19 cellular contexts compared by ENCODE assay signal in the genomic region with DNA sequence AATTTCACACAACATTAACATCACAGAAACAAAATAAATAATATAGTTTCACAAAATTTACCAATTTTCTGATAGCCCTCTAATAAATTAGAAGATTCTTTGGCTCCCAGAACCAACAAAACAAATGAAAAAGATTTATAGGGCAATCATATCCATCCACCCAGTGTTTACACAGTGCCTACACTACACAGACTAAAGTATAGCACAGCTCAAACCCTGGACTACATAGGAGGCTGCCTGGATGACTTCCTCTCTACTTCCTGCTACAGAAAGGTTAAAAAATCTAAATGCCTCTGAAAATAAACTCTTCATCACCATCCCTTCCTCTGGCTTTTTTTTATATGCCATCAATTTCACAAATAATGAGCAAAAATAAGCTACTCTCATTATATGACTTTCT. TPM values are rescaled to one million over a fixed set of nuclear protein-coding genes. Genes with fewer than 3 reads are reported as not detected.
DNase-seq lines count a peak whose midpoint lies in the region; ATAC-seq and TF ChIP-seq lines count a peak whose summit lies in the region.
"Had no signal": no experiment of that assay in that cellular context is flagged by ENCODE, and none has a peak within 500 bp of the region (broad histone marks: within the 10 kb centered on the region; RNA-seq: fewer than 3 reads in every experiment).

No MANE protein-coding gene starts in this region.

- ATAC-seq in left colon: peak; percentile 95
- ATAC-seq: CD8-positive, alpha-beta T cell; GM12878; GM23338; HCT116 had no signal

- TF ChIP-seq EP300 in sigmoid colon (IDR thresholded peaks at IDR 0.05): no peak

- H3K36me3 ChIP-seq in BLaER1: no peaks in the 10 kb centered on the region
- no peaks in the 10 kb centered on the region for H3K36me3 ChIP-seq in OCI-LY7 (ENCODE audit: insufficient read depth, low read length)
- no peaks in the 10 kb centered on the region for H3K36me3 ChIP-seq in neutrophil
- H3K36me3 ChIP-seq in WERI-Rb-1: no peaks in the 10 kb centered on the region
- H3K36me3 ChIP-seq in sigmoid colon: no peaks in the 10 kb centered on the region

- no peak overlapping the region for H3K27ac ChIP-seq in BLaER1
- H3K27ac ChIP-seq in OCI-LY7 (ENCODE audit: low read depth, low read length, poor library complexity, severe bottlenecking): no peak overlapping the region
- H3K27ac ChIP-seq in neutrophil: peak overlapping the region; percentile 11
- no peak overlapping the region for H3K27ac ChIP-seq in WERI-Rb-1
- H3K27ac ChIP-seq in sigmoid colon: no peak overlapping the region
- H3K27ac ChIP-seq: C4-2B had no signal

- CTCF ChIA-PET in OCI-LY7 (lab: Charles Lee; ENCODE audit: unreplicated experiment): no interaction called here

- POLR2A ChIA-PET in OCI-LY7 (lab: Charles Lee): interaction anchor here (0.5 to 1.4 kb wide), 7 partner anchors 8 to 92 kb away, joined by 3 to 14 read pairs (median 4); no protein-coding TSS in a partner anchor

- no peak overlapping the region for H2AFZ ChIP-seq in OCI-LY7 (ENCODE audit: low read length)
- H2AFZ ChIP-seq: GM23338 had no signal

- TF ChIP-seq CTCF in OCI-LY7 (conservative IDR thresholded peaks at IDR 0.05; ENCODE audit: low read length) (no peak), neutrophil (IDR thresholded peaks at IDR 0.05) (no peak), WERI-Rb-1 (IDR thresholded peaks at IDR 0.05; ENCODE audit: low read depth, low read length) (no peak), sigmoid colon (IDR thresholded peaks at IDR 0.05) (no peak)

- H3K9me3 ChIP-seq in BLaER1 (no peaks in the 10 kb centered on the region; the same call in 1 of the 2 replicates), OCI-LY7 (ENCODE audit: low read length) (no peaks in the 10 kb centered on the region), neutrophil (no peaks in the 10 kb centered on the region), WERI-Rb-1 (ENCODE audit: severe bottlenecking) (no peaks in the 10 kb centered on the region), sigmoid colon (no peaks in the 10 kb centered on the region)
- H3K9me3 ChIP-seq: Caco-2 had no signal

- H3K27me3 ChIP-seq in BLaER1 (no peaks in the 10 kb centered on the region), neutrophil (no peaks in the 10 kb centered on the region), WERI-Rb-1 (ENCODE audit: insufficient read depth, low read depth, severe bottlenecking) (no peaks in the 10 kb centered on the region), sigmoid colon (no peaks in the 10 kb centered on the region)

- peaks cover 4% of the 10 kb centered on the region; the same call in 1 of the 2 replicates for H3K79me2 ChIP-seq in OCI-LY7 (ENCODE audit: insufficient read depth, low read depth, low read length)

- no peak for TF ChIP-seq POLR2A in sigmoid colon (IDR thresholded peaks at IDR 0.05)

- BruUV-seq in OCI-LY7 (replicated peaks; lab: Mats Ljungman, UMichigan): no TSS peak

- no peaks in the 10 kb centered on the region for H4K20me1 ChIP-seq in BLaER1
- H4K20me1 ChIP-seq in OCI-LY7 (ENCODE audit: insufficient read depth, low read length): no peaks in the 10 kb centered on the region

- peaks cover 32% of the 10 kb centered on the region for H3K4me1 ChIP-seq in BLaER1
- H3K4me1 ChIP-seq in OCI-LY7 (ENCODE audit: insufficient read depth, low read length, poor library complexity, severe bottlenecking): peaks cover 42% of the 10 kb centered on the region
- peaks cover 0 to 25% of the 10 kb centered on the region in 2 experiments for H3K4me1 ChIP-seq in neutrophil (ENCODE audit: control insufficient read depth in 1 of 2, insufficient read depth in 1 of 2, low read depth in 1 of 2, low read length in 1 of 2)
- H3K4me1 ChIP-seq in sigmoid colon: peaks cover 0 to 18% (median 8%) of the 10 kb centered on the region in 4 donors

- intact Hi-C loops in OCI-LY7 (cut with micrococcal nuclease; ENCODE audit: unreplicated experiment): no loop called here
- intact Hi-C loops in left colon (cut with DNase I, micrococcal nuclease): no loop called here
- intact Hi-C loops in sigmoid colon (cut with DNase I): no loop called here

- no peaks in the 10 kb centered on the region for H3K9me2 ChIP-seq in OCI-LY7 (ENCODE audit: insufficient read depth, low read length)

- no peak for DNase-seq in OCI-LY7 (ENCODE audit: low spot score)
- DNase-seq in left colon: no peak
- no peak for DNase-seq in WERI-Rb-1
- no peak for DNase-seq in sigmoid colon
- DNase-seq in EL: no peak
- DNase-seq in activated CD4-positive, alpha-beta T cell treated with anti-CD3 and anti-CD28 coated beads for 48 hours: no peak
- DNase-seq: Caco-2; CD4-positive, CD25-positive, alpha-beta regulatory T cell; CD8-positive, alpha-beta T cell; DMS153; DND-41; GDM1; H9 had no signal

- H3K4me3 ChIP-seq in BLaER1: no peak overlapping the region
- H3K4me3 ChIP-seq in OCI-LY7 (ENCODE audit: low read depth, low read length, poor library complexity, severe bottlenecking): no peak overlapping the region
- no peak overlapping the region for H3K4me3 ChIP-seq in neutrophil (ENCODE audit: low read depth in 1 of 2, low read length in 1 of 2)
- H3K4me3 ChIP-seq in WERI-Rb-1 (ENCODE audit: low read depth, low read length): no peak overlapping the region
- no peak overlapping the region for H3K4me3 ChIP-seq in sigmoid colon
- H3K4me3 ChIP-seq: GM12878, GM23338 had no signal

- H3K9ac ChIP-seq in BLaER1: no peak overlapping the region

- H3K4me2 ChIP-seq in BLaER1: 0 out of 2 replicates have a peak overlapping the region, but pooled peaks have one; percentile 9
- H3K4me2 ChIP-seq in OCI-LY7 (ENCODE audit: low read length): peak overlapping the region; percentile 3; the same call in 1 of the 2 replicates
- H3K4me2 ChIP-seq: GM23338 had no signal

RNA-seq across cellular contexts. Expression of a gene that starts 28.4 kb away (rescaled TPM):
- total RNA-seq in OCI-LY7 (2014; rRNA removed; shearing (Covaris generic)): 15.0 and 20.4 TPM in 2 replicates
- total RNA-seq in OCI-LY7 (2022): 19.6 and 26.4 TPM in 2 replicates
- total RNA-seq in left colon: 10 to 100 TPM; 26.9 to 30.4 TPM
- 10 to 100 TPM; 29.7 to 50.3 (median 37.2) TPM for total RNA-seq in sigmoid colon
- 10 to 100 TPM in 2 of 3 donors, 1 to 10 TPM in 1; 5.5 to 18.0 (median 10.2) TPM for polyA plus RNA-seq in sigmoid colon
